ENCODE assay signal across 20 cellular contexts in the genomic region with DNA sequence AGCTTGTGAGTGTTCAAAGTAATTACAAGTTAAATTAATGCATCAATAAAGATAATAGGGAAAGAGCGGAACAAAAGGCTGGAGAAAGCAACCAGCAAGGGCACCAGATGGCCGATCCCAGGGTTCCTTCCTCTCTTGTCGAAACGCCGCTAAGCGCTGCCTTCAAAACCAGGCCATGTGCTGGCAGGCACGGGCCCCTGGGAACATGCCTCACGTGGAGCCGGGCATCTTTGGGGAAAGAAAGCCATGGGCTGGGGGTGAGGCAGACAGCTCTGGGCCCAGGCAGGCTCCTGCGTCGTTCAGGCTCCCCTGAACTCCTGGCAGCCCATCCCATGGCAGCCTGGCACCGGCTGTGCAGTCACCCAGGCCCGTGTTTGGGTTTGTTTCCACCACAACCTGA.
"Had no signal": no experiment of that assay in that cellular context is flagged by ENCODE, and none has a peak within 500 bp of the region (broad histone marks: within the 10 kb centered on the region; RNA-seq: fewer than 3 reads in every experiment).

No MANE protein-coding gene starts in this region.

- H3K27me3 ChIP-seq: cardiac muscle cell, dorsolateral prefrontal cortex, hepatocyte, pancreas, sigmoid colon, upper lobe of right lung had no signal

- H3K9me3 Mint-ChIP-seq: activated naive CD8-positive, alpha-beta T cell treated with anti-CD3 and anti-CD28 coated beads for 36 hours; natural killer cell had no signal

- H3K4me2 ChIP-seq: hepatocyte had no signal

- H3K27ac ChIP-seq: cardiac muscle cell, epithelial cell of prostate, hepatocyte, neutrophil, pancreas, sigmoid colon, spleen, upper lobe of right lung, WERI-Rb-1 had no signal

- H3K4me1 Mint-ChIP-seq: activated naive CD8-positive, alpha-beta T cell treated with anti-CD3 and anti-CD28 coated beads for 36 hours had no signal

- H3K4me3 Mint-ChIP-seq: activated naive CD8-positive, alpha-beta T cell treated with anti-CD3 and anti-CD28 coated beads for 36 hours; natural killer cell had no signal

- H3K4me3 ChIP-seq: cardiac muscle cell, dorsolateral prefrontal cortex, hepatocyte, lung, pancreas, sigmoid colon, spleen, upper lobe of right lung had no signal

- H3K27me3 Mint-ChIP-seq: activated naive CD8-positive, alpha-beta T cell treated with anti-CD3 and anti-CD28 coated beads for 36 hours had no signal

- H2AFZ ChIP-seq: hepatocyte had no signal

- H3K27ac Mint-ChIP-seq: activated naive CD8-positive, alpha-beta T cell treated with anti-CD3 and anti-CD28 coated beads for 36 hours; natural killer cell had no signal

- FAIRE-seq: colon, pancreas had no signal

- H3K9me3 ChIP-seq: neutrophil, pancreas, sigmoid colon, spleen, upper lobe of right lung had no signal

- H3K36me3 Mint-ChIP-seq: activated naive CD8-positive, alpha-beta T cell treated with anti-CD3 and anti-CD28 coated beads for 36 hours; natural killer cell had no signal

- H3K4me1 ChIP-seq: pancreas had no signal

- H3K36me3 ChIP-seq: cardiac muscle cell, neutrophil, pancreas, sigmoid colon, upper lobe of right lung had no signal

- DNase-seq: activated CD4-positive, alpha-beta T cell treated with anti-CD3 and anti-CD28 coated beads, Interleukin-2, amount 50 U/mL, for 4 hours; activated naive CD8-positive, alpha-beta T cell treated with anti-CD3 and anti-CD28 coated beads for 36 hours; amniotic stem cell; islet precursor cell; left colon; natural killer cell; sigmoid colon; spleen; stimulated activated CD4-positive, alpha-beta T cell treated with anti-CD3 and anti-CD28 coated beads, Interleukin-4, amount 100 ng/mL, for 4 hours; stimulated activated naive CD4-positive, alpha-beta T cell; upper lobe of right lung; WERI-Rb-1 had no signal

- ATAC-seq: left colon, natural killer cell, upper lobe of right lung had no signal
